In the genomic region with DNA sequence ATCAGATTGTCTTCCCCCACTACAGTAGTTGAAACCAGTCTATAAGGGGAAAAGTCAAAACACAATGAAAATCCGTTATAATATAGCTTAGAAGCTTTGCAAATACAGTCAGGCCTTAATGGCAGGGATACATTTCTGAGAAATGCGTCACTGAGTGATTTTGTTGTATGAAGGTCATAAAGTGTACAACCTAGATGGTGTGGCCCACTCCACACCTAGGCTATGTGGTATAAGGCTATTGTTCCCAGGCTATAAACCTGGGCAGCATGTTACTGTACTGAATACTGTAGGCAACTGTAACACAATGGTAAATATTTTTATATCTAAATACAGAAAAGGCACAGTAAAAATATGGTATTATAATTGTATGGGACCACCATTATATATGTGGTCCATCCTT, we compare ENCODE assay signal across 3 cellular contexts.
"Had no signal": no experiment of that assay in that cellular context is flagged by ENCODE, and none has a peak within 500 bp of the region (broad histone marks: within the 10 kb centered on the region; RNA-seq: fewer than 3 reads in every experiment).

No MANE protein-coding gene starts in this region.

- H3K4me3 ChIP-seq: GM12878 had no signal

- ATAC-seq: GM12878 had no signal

- DNase-seq: GDM1, GF-D8 had no signal
